Comparison of ENCODE assay signal across 9 cellular contexts in genomic region chr20:237918-238317, GRCh38. TPM values are rescaled to one million over a fixed set of nuclear protein-coding genes. Genes with fewer than 3 reads are reported as not detected.
A peak's percentile ranks its signal among the peaks of the same experiment; 100 is the strongest.
DNase-seq lines count a peak whose midpoint lies in the region; ATAC-seq and TF ChIP-seq lines count a peak whose summit lies in the region.
"Had no signal": no experiment of that assay in that cellular context is flagged by ENCODE, and none has a peak within 500 bp of the region (broad histone marks: within the 10 kb centered on the region; RNA-seq: fewer than 3 reads in every experiment).

No MANE protein-coding gene starts in this region.

- peaks cover 9 to 27% (median 12%) of the 10 kb centered on the region in 4 donors for H3K4me1 Mint-ChIP-seq in CD4-positive, CD25-positive, alpha-beta regulatory T cell
- peaks cover 15% of the 10 kb centered on the region for H3K4me1 Mint-ChIP-seq in activated naive CD8-positive, alpha-beta T cell treated with anti-CD3 and anti-CD28 coated beads, Interleukin-2, amount 10 ng/mL, durations not matched to agents 7 days and 5 days

- peak overlapping the region; percentile 67 for H3K4me3 ChIP-seq in CD4-positive, CD25-positive, alpha-beta regulatory T cell (ENCODE audit: low read depth, low read length)
- H3K4me3 ChIP-seq in adrenal gland, result no peak overlapping the region

- TF ChIP-seq CTCF in adrenal gland (IDR thresholded peaks at IDR 0.05), result no peak

- peak in 2 of 3 donors; percentile 6 to 70 for DNase-seq in CD4-positive, CD25-positive, alpha-beta regulatory T cell
- no peak for DNase-seq in activated naive CD8-positive, alpha-beta T cell treated with anti-CD3 and anti-CD28 coated beads, Interleukin-2, amount 10 ng/mL, durations not matched to agents 7 days and 5 days
- DNase-seq in adrenal gland (no peak), SHP77 treated with DMSO at 0.1 percent for 48 hours (lab: John Stamatoyannopoulos, UW) (no peak)
- DNase-seq: mesenchymal stem cell had no signal

- H3K36me3 Mint-ChIP-seq in CD4-positive, CD25-positive, alpha-beta regulatory T cell, result no peaks in the 10 kb centered on the region
- H3K36me3 Mint-ChIP-seq in activated naive CD8-positive, alpha-beta T cell treated with anti-CD3 and anti-CD28 coated beads, Interleukin-2, amount 10 ng/mL, durations not matched to agents 7 days and 5 days, result no peaks in the 10 kb centered on the region

- peaks cover 10% of the 10 kb centered on the region for H3K4me1 ChIP-seq in CD4-positive, CD25-positive, alpha-beta regulatory T cell (ENCODE audit: control insufficient read depth, insufficient read depth, low read length, poor library complexity, severe bottlenecking)
- H3K4me1 ChIP-seq in adrenal gland (replicated peaks in 1 of 2), result no peaks in the 10 kb centered on the region

- intact Hi-C loops in adrenal gland (cut with DNase I), result no loop called here

- POLR2A ChIA-PET in activated naive CD8-positive, alpha-beta T cell treated with anti-CD3 and anti-CD28 coated beads, Interleukin-2, amount 10 ng/mL, durations not matched to agents 7 days and 5 days (lab: Charles Lee), result interaction anchor here (0.8 to 0.9 kb wide), 2 partner anchors 21 to 59 kb away, joined by 3 to 4 read pairs; partner anchors contain the start of gene ZCCHC3

- H3K27ac ChIP-seq in CD4-positive, CD25-positive, alpha-beta regulatory T cell (ENCODE audit: insufficient read depth, low read length, poor library complexity, severe bottlenecking), result peak overlapping the region; percentile 18
- no peak overlapping the region for H3K27ac ChIP-seq in adrenal gland

- no peaks in the 10 kb centered on the region for H3K36me3 ChIP-seq in CD4-positive, CD25-positive, alpha-beta regulatory T cell (ENCODE audit: control insufficient read depth, insufficient read depth, low read length)
- H3K36me3 ChIP-seq in adrenal gland (replicated peaks in 1 of 2), result no peaks in the 10 kb centered on the region

- H3K27me3 ChIP-seq in CD4-positive, CD25-positive, alpha-beta regulatory T cell (ENCODE audit: control insufficient read depth, insufficient read depth, low read length), result peaks cover 5% of the 10 kb centered on the region
- H3K27me3 ChIP-seq in adrenal gland, result peaks cover 3% of the 10 kb centered on the region

- peaks cover 9% of the 10 kb centered on the region for H3K27me3 Mint-ChIP-seq in CD4-positive, CD25-positive, alpha-beta regulatory T cell
- peaks cover 5% of the 10 kb centered on the region for H3K27me3 Mint-ChIP-seq in activated naive CD8-positive, alpha-beta T cell treated with anti-CD3 and anti-CD28 coated beads, Interleukin-2, amount 10 ng/mL, durations not matched to agents 7 days and 5 days

- WGBS in adrenal gland, 4 donors, result 61 to 63% (median 63%) methylated on average over 2 of the region's 2 CpGs

- peak overlapping the region in 3 of 4 donors; percentile 9 to 83 (median 72) for H3K4me3 Mint-ChIP-seq in CD4-positive, CD25-positive, alpha-beta regulatory T cell
- H3K4me3 Mint-ChIP-seq in activated naive CD8-positive, alpha-beta T cell treated with anti-CD3 and anti-CD28 coated beads, Interleukin-2, amount 10 ng/mL, durations not matched to agents 7 days and 5 days, result peak overlapping the region; percentile 90

- ATAC-seq in CD4-positive, CD25-positive, alpha-beta regulatory T cell (ENCODE audit: low read depth in 2 of 2), result peak; percentile 64 to 68
- ATAC-seq in HG02973 (IDR thresholded peaks at IDR 0.05; ENCODE audit: unreplicated experiment) (peak; percentile 66), GM18520 (IDR thresholded peaks at IDR 0.05; ENCODE audit: unreplicated experiment) (no peak)
- peak; percentile 79 for ATAC-seq in activated naive CD8-positive, alpha-beta T cell treated with anti-CD3 and anti-CD28 coated beads, Interleukin-2, amount 10 ng/mL, durations not matched to agents 7 days and 5 days (ENCODE audit: low read depth)

- no peaks in the 10 kb centered on the region for H3K9me3 ChIP-seq in CD4-positive, CD25-positive, alpha-beta regulatory T cell (ENCODE audit: control insufficient read depth in 2 of 2, low read length in 2 of 2)
- no peaks in the 10 kb centered on the region for H3K9me3 ChIP-seq in adrenal gland (replicated peaks in 1 of 3)

- no peak for TF ChIP-seq POLR2A in adrenal gland (IDR thresholded peaks at IDR 0.05)

- peak overlapping the region; percentile 74 to 94 (median 88) for H3K27ac Mint-ChIP-seq in CD4-positive, CD25-positive, alpha-beta regulatory T cell
- H3K27ac Mint-ChIP-seq in activated naive CD8-positive, alpha-beta T cell treated with anti-CD3 and anti-CD28 coated beads, Interleukin-2, amount 10 ng/mL, durations not matched to agents 7 days and 5 days, result peak overlapping the region; percentile 97

- H3K9me3 Mint-ChIP-seq in CD4-positive, CD25-positive, alpha-beta regulatory T cell, result no peaks in the 10 kb centered on the region
- no peaks in the 10 kb centered on the region for H3K9me3 Mint-ChIP-seq in activated naive CD8-positive, alpha-beta T cell treated with anti-CD3 and anti-CD28 coated beads, Interleukin-2, amount 10 ng/mL, durations not matched to agents 7 days and 5 days

RNA-seq across cellular contexts. Expression of gene DEFB129, which starts 10.9 kb away (rescaled TPM):
- not detected for total RNA-seq in CD4-positive, CD25-positive, alpha-beta regulatory T cell
- polyA plus RNA-seq in CD4-positive, CD25-positive, alpha-beta regulatory T cell, result not detected
- total RNA-seq in activated naive CD8-positive, alpha-beta T cell treated with anti-CD3 and anti-CD28 coated beads, Interleukin-2, amount 10 ng/mL, durations not matched to agents 7 days and 5 days, result not detected
- not detected for total RNA-seq in adrenal gland
- polyA plus RNA-seq in adrenal gland, result not detected
- total RNA-seq: SK-MEL-5, skeletal muscle tissue had no signal

RNA-seq across cellular contexts. Expression of gene DEFB132, which starts 19.6 kb away (rescaled TPM):
- total RNA-seq in CD4-positive, CD25-positive, alpha-beta regulatory T cell, result not detected
- not detected for polyA plus RNA-seq in CD4-positive, CD25-positive, alpha-beta regulatory T cell
- not detected for total RNA-seq in activated naive CD8-positive, alpha-beta T cell treated with anti-CD3 and anti-CD28 coated beads, Interleukin-2, amount 10 ng/mL, durations not matched to agents 7 days and 5 days
- not detected for total RNA-seq in adrenal gland
- polyA plus RNA-seq in adrenal gland, result under 1 TPM in 1 of 3 donors, not detected in 2; 0.03 TPM
- total RNA-seq: SK-MEL-5, skeletal muscle tissue had no signal

RNA-seq across cellular contexts. Expression of gene DEFB128, which starts 48.4 kb away (rescaled TPM):
- total RNA-seq in CD4-positive, CD25-positive, alpha-beta regulatory T cell, result not detected
- not detected for polyA plus RNA-seq in CD4-positive, CD25-positive, alpha-beta regulatory T cell
- not detected for total RNA-seq in activated naive CD8-positive, alpha-beta T cell treated with anti-CD3 and anti-CD28 coated beads, Interleukin-2, amount 10 ng/mL, durations not matched to agents 7 days and 5 days
- total RNA-seq in adrenal gland, result not detected
- polyA plus RNA-seq in adrenal gland, result not detected
- total RNA-seq: SK-MEL-5, skeletal muscle tissue had no signal

RNA-seq across cellular contexts. Expression of gene C20orf96, which starts 52.6 kb away (rescaled TPM):
- 1.1 TPM for total RNA-seq in CD4-positive, CD25-positive, alpha-beta regulatory T cell
- polyA plus RNA-seq in CD4-positive, CD25-positive, alpha-beta regulatory T cell, result under 1 TPM; 0.10 to 0.52 (median 0.31) TPM
- total RNA-seq in activated naive CD8-positive, alpha-beta T cell treated with anti-CD3 and anti-CD28 coated beads, Interleukin-2, amount 10 ng/mL, durations not matched to agents 7 days and 5 days, result 10 to 100 TPM in 1 of 2 experiments, 1 to 10 TPM in 1; 9.6 to 11.7 TPM
- total RNA-seq in adrenal gland, result 10 to 100 TPM in 1 of 8 donors, 1 to 10 TPM in 7; 2.7 to 20.2 (median 6.3) TPM
- 10 to 100 TPM in 1 of 3 donors, 1 to 10 TPM in 2; 5.3 to 13.7 (median 7.6) TPM for polyA plus RNA-seq in adrenal gland

RNA-seq across cellular contexts. Expression of gene ZCCHC3, which starts 59.5 kb away (rescaled TPM):
- total RNA-seq in CD4-positive, CD25-positive, alpha-beta regulatory T cell, result 19.7 TPM
- 10 to 100 TPM in 1 of 4 donors, 1 to 10 TPM in 3; 5.9 to 12.7 (median 7.9) TPM for polyA plus RNA-seq in CD4-positive, CD25-positive, alpha-beta regulatory T cell
- total RNA-seq in activated naive CD8-positive, alpha-beta T cell treated with anti-CD3 and anti-CD28 coated beads, Interleukin-2, amount 10 ng/mL, durations not matched to agents 7 days and 5 days, result 10 to 100 TPM; 30.0 to 30.6 TPM
- total RNA-seq in adrenal gland, result 10 to 100 TPM; 14.5 to 21.8 (median 17.3) TPM
- polyA plus RNA-seq in adrenal gland, result 10 to 100 TPM; 11.1 to 11.5 (median 11.5) TPM

Comparison
In these comparisons a context has a peak if more than half of its experiments do, and no peak if none do; other contexts are left out.
1. DNase-seq: peak in CD4-positive, CD25-positive, alpha-beta regulatory T cell (2 of 3); none in activated naive CD8-positive, alpha-beta T cell treated with anti-CD3 and anti-CD28 coated beads, Interleukin-2, amount 10 ng/mL, durations not matched to agents 7 days and 5 days (single experiment), adrenal gland (0 of 7) and SHP77 treated with DMSO at 0.1 percent for 48 hours (single experiment).